In the genomic region with DNA sequence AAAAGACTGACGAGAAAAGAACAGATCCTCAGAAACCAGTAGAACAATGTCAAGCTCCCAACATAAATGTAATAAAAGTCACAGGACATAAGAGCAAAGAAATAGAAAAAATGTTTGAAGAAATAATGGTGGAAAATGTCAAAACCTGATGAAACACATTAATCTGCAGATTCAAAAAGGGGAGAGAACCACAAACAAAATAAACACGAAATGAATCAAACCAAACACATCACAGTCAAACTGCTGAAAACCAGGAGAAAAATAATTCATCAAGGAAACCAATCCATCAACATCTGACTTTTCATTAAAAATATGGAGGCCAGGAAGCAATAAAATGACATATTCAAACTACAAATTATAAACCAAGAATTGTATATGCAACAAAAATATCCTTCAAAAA, we compare ENCODE assay signal across 2 cellular contexts.
TF ChIP-seq lines count a peak whose summit lies in the region.

No MANE protein-coding gene starts in this region.

TF ChIP-seq in HEK293, 187 proteins besides CTCF, POLR2A, EP300 and RAD21:
- TF ChIP-seq ZNF558 (tag by site-specific recombination; IDR thresholded peaks at IDR 0.05) (peak; percentile 97), ZNF777 (tag by site-specific recombination; IDR thresholded peaks at IDR 0.05; ENCODE audit: borderline replicate concordance) (no peak), ZNF701 (tag by site-specific recombination; IDR thresholded peaks at IDR 0.05) (no peak), PRDM6 (tag by site-specific recombination; IDR thresholded peaks at IDR 0.05) (no peak)
- TF ChIP-seq, protein P1, sequence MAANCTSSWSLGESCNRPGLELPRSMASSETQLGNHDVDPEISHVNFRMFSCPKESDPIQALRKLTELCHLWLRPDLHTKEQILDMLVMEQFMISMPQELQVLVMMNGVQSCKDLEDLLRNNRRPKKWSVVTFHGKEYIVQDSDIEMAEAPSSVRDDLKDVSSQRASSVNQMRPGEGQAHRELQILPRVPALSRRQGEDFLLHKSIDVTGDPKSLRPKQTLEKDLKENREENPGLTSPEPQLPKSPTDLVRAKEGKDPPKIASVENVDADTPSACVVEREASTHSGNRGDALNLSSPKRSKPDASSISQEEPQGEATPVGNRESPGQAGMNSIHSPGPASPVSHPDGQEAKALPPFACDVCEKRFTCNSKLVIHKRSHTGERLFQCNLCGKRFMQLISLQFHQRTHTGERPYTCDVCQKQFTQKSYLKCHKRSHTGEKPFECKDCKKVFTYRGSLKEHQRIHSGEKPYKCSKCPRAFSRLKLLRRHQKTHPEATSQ (tag by site-specific recombination; IDR thresholded peaks at IDR 0.05) = no peak

TF ChIP-seq in H1, 55 proteins besides CTCF, POLR2A, EP300 and RAD21:
- TF ChIP-seq RXRA (IDR thresholded peaks at IDR 0.05; ENCODE audit: insufficient read depth, low read depth, low read length) (no peak), SUZ12 (IDR thresholded peaks at IDR 0.05; ENCODE audit: low read length) (no peak), NANOG (IDR thresholded peaks at IDR 0.05; ENCODE audit: insufficient read depth, low read depth, low read length, poor library complexity, severe bottlenecking) (no peak), MAX (IDR thresholded peaks at IDR 0.05) (no peak), TEAD4 (IDR thresholded peaks at IDR 0.05; ENCODE audit: low read depth, low read length) (no peak), BCL11A (IDR thresholded peaks at IDR 0.05; ENCODE audit: low read depth in 2 of 2, low read length in 2 of 2) (no peak), EGR1 (IDR thresholded peaks at IDR 0.05; ENCODE audit: borderline replicate concordance, low read depth, low read length) (no peak), CTBP2 (IDR thresholded peaks at IDR 0.05; ENCODE audit: borderline replicate concordance, insufficient read depth, insufficient read length, low read length) (no peak), SRF (IDR thresholded peaks at IDR 0.05; ENCODE audit: low read depth, low read length) (no peak), TAF7 (optimal IDR thresholded peaks at IDR 0.05; ENCODE audit: borderline replicate concordance, low read depth, low read length) (no peak), ASH2L (IDR thresholded peaks at IDR 0.05; ENCODE audit: low read length) (no peak), KDM5A (IDR thresholded peaks at IDR 0.05; ENCODE audit: low read length) (no peak), BACH1 (IDR thresholded peaks at IDR 0.05; ENCODE audit: low read length) (no peak), SAP30 (IDR thresholded peaks at IDR 0.05; ENCODE audit: insufficient read depth, insufficient replicate concordance, low read length) (no peak), E2F6 (IDR thresholded peaks at IDR 0.05) (no peak), CHD1 (IDR thresholded peaks at IDR 0.05; ENCODE audit: low read depth, low read length) (no peak), CHD2 (IDR thresholded peaks at IDR 0.05; ENCODE audit: low read length) (no peak), HDAC6 (IDR thresholded peaks at IDR 0.05; ENCODE audit: low read depth, low read length) (no peak), SP2 (IDR thresholded peaks at IDR 0.05; ENCODE audit: low read length) (no peak)
- TF ChIP-seq, protein P2, sequence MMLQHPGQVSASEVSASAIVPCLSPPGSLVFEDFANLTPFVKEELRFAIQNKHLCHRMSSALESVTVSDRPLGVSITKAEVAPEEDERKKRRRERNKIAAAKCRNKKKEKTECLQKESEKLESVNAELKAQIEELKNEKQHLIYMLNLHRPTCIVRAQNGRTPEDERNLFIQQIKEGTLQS (IDR thresholded peaks at IDR 0.05; ENCODE audit: insufficient read depth, low read depth, low read length) = no peak
